Comparison of ENCODE assay signal across 8 cellular contexts in the genomic region with DNA sequence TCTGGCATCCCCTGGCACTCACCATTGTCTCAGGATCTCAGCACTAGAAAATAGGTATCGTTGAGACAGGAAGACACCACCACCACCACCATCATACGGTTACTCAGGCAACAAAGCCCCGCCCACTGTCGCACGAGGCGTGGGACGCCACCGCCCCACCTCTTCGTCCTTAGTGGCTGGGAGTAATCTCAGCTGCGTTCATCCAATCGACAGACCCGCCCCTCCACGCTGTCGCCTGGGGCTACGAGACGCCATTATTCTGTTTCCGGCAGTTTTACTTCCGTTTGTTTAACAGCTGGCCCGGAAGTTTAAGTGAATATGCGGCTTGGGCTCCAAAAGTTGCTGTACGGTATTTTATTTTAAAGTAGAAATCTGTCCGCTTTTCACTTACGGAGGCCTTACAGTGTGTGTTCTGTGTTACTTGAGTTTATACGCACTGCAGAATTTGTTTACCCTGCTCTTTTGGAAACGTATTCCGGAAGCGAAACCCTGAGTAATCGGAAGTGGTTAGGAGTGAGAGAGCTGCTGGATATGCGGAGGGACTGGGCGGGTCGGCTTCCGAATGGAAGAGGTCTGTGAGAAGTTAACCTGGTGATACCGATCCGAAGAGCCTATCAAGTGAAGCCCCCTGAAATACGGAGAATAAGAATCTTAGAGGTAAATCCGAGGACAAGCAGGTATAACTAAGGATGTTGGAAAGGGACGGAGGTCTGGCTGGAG. TPM values are rescaled to one million over a fixed set of nuclear protein-coding genes. Genes with fewer than 3 reads are reported as not detected.
DNase-seq lines count a peak whose midpoint lies in the region; ATAC-seq and TF ChIP-seq lines count a peak whose summit lies in the region.

A gene with protein sequence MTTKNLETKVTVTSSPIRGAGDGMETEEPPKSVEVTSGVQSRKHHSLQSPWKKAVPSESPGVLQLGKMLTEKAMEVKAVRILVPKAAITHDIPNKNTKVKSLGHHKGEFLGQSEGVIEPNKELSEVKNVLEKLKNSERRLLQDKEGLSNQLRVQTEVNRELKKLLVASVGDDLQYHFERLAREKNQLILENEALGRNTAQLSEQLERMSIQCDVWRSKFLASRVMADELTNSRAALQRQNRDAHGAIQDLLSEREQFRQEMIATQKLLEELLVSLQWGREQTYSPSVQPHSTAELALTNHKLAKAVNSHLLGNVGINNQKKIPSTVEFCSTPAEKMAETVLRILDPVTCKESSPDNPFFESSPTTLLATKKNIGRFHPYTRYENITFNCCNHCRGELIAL (plus strand): TSS at position 510 of the 720 bp plus-strand sequence. CDS start 1,328 bp downstream, outside the sequence.
A gene with protein sequence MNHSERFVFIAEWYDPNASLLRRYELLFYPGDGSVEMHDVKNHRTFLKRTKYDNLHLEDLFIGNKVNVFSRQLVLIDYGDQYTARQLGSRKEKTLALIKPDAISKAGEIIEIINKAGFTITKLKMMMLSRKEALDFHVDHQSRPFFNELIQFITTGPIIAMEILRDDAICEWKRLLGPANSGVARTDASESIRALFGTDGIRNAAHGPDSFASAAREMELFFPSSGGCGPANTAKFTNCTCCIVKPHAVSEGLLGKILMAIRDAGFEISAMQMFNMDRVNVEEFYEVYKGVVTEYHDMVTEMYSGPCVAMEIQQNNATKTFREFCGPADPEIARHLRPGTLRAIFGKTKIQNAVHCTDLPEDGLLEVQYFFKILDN (minus strand): TSS at position 112 of the 720 bp plus-strand sequence. CDS start 87 bp downstream, at position 25.

- no peak for TF ChIP-seq RAD21 in Ishikawa (IDR thresholded peaks at IDR 0.05; ENCODE audit: low read depth)

- H3K9me3 ChIP-seq in esophagus (ENCODE audit: control insufficient read depth in 2 of 2, insufficient read depth in 1 of 2, low read depth in 1 of 2, low read length in 1 of 2), result no peaks in the 10 kb centered on the region
- H3K9me3 ChIP-seq in mucosa of rectum (ENCODE audit: control insufficient read depth in 2 of 2, low read length in 2 of 2), result no peaks in the 10 kb centered on the region

- no peaks in the 10 kb centered on the region for H3K4me1 ChIP-seq in esophagus (ENCODE audit: control insufficient read depth in 2 of 2, insufficient read depth in 2 of 2, low read length in 1 of 2)
- H3K4me1 ChIP-seq in mucosa of rectum (ENCODE audit: control insufficient read depth in 2 of 2, insufficient read depth in 2 of 2, low read length in 2 of 2), result peaks cover 6 to 13% of the 10 kb centered on the region in 2 donors

- H3K9ac ChIP-seq in mucosa of rectum (ENCODE audit: low read depth in 1 of 2, low read length in 2 of 2), result peak within 1 kb of the TSS; percentile 78 to 89

- no peaks in the 10 kb centered on the region for H3K27me3 ChIP-seq in esophagus (ENCODE audit: control insufficient read depth in 1 of 2, insufficient read depth in 2 of 2, low read length in 2 of 2)
- no peaks in the 10 kb centered on the region for H3K27me3 ChIP-seq in mucosa of rectum (ENCODE audit: control insufficient read depth in 2 of 2, insufficient read depth in 2 of 2, low read length in 2 of 2)

- peak; percentile 97 for ATAC-seq in GM21576 (IDR thresholded peaks at IDR 0.05; ENCODE audit: unreplicated experiment)

- WGBS in esophagus, 2 donors, result 0% methylated on average over 37 of the region's 37 CpGs

- H3K4me3 ChIP-seq in esophagus (ENCODE audit: low read depth in 1 of 2, low read length in 2 of 2) (peak within 1 kb of the TSS; percentile 75 to 97), mucosa of rectum (ENCODE audit: low read length in 2 of 2) (peak within 1 kb of the TSS; percentile 98 to 100)

- no peak for TF ChIP-seq EP300 in Ishikawa (IDR thresholded peaks at IDR 0.05; ENCODE audit: borderline replicate concordance)

- DNase-seq in DMS 273 treated with DMSO at 0.1 percent for 48 hours (lab: John Stamatoyannopoulos, UW) (peak; percentile 96), OCI-M2 (lab: John Stamatoyannopoulos, UW; ENCODE audit: unreplicated experiment) (peak; percentile 69), activated T-cell treated with anti-CD3 and anti-CD28 coated beads for 4 hours (peak; percentile 98)
- peak; percentile 98 for DNase-seq in stimulated activated CD8-positive, alpha-beta memory T cell treated with anti-CD3 and anti-CD28 coated beads, Interleukin-4, amount 100 ng/mL, for 48 hours

- H3K36me3 ChIP-seq in esophagus (ENCODE audit: control insufficient read depth in 2 of 2, insufficient read depth in 2 of 2, low read length in 1 of 2), result peaks cover 0 to 4% of the 10 kb centered on the region in 2 donors
- H3K36me3 ChIP-seq in mucosa of rectum (ENCODE audit: control insufficient read depth in 2 of 2, insufficient read depth in 2 of 2, low read length in 2 of 2), result peaks cover 10 to 16% of the 10 kb centered on the region in 2 donors

- H3K27ac ChIP-seq in esophagus (ENCODE audit: low read depth in 2 of 2, low read length in 1 of 2), result peak within 1 kb of the TSS; percentile 90 to 91
- peak within 1 kb of the TSS; percentile 81 to 89 for H3K27ac ChIP-seq in mucosa of rectum (ENCODE audit: low read depth in 2 of 2, low read length in 2 of 2)

TF ChIP-seq in Ishikawa, 13 proteins besides CTCF, POLR2A, EP300 and RAD21:
- peak; percentile 34; the same call in 1 of the 2 replicates for TF ChIP-seq NFIC (IDR thresholded peaks at IDR 0.05)
- TF ChIP-seq YY1 (IDR thresholded peaks at IDR 0.05; ENCODE audit: low read depth), result peak; percentile 81
- TF ChIP-seq, protein P1, sequence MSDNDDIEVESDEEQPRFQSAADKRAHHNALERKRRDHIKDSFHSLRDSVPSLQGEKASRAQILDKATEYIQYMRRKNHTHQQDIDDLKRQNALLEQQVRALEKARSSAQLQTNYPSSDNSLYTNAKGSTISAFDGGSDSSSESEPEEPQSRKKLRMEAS (IDR thresholded peaks at IDR 0.05), result peak; percentile 74
- peak; percentile 48; the same call in 1 of the 2 replicates for TF ChIP-seq CREB1 (IDR thresholded peaks at IDR 0.05; ENCODE audit: low read depth)
- 0 out of 2 replicates have a peak, but pooled peaks have one; percentile 38 for TF ChIP-seq TCF12 (IDR thresholded peaks at IDR 0.05; ENCODE audit: low read depth)
- TF ChIP-seq CEBPB (IDR thresholded peaks at IDR 0.05), result 0 out of 2 replicates have a peak, but pooled peaks have one; percentile 8
- TF ChIP-seq FOXM1 (IDR thresholded peaks at IDR 0.05; ENCODE audit: borderline replicate concordance, low read depth), result 0 out of 2 replicates have a peak, but pooled peaks have one; percentile 20
- TF ChIP-seq, protein P2, sequence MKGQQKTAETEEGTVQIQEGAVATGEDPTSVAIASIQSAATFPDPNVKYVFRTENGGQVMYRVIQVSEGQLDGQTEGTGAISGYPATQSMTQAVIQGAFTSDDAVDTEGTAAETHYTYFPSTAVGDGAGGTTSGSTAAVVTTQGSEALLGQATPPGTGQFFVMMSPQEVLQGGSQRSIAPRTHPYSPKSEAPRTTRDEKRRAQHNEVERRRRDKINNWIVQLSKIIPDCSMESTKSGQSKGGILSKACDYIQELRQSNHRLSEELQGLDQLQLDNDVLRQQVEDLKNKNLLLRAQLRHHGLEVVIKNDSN (IDR thresholded peaks at IDR 0.05), result no peak
- TF ChIP-seq TAF1 (IDR thresholded peaks at IDR 0.05; ENCODE audit: low read depth), result peak; percentile 71; the same call in 1 of the 2 replicates
- TF ChIP-seq, protein P3, sequence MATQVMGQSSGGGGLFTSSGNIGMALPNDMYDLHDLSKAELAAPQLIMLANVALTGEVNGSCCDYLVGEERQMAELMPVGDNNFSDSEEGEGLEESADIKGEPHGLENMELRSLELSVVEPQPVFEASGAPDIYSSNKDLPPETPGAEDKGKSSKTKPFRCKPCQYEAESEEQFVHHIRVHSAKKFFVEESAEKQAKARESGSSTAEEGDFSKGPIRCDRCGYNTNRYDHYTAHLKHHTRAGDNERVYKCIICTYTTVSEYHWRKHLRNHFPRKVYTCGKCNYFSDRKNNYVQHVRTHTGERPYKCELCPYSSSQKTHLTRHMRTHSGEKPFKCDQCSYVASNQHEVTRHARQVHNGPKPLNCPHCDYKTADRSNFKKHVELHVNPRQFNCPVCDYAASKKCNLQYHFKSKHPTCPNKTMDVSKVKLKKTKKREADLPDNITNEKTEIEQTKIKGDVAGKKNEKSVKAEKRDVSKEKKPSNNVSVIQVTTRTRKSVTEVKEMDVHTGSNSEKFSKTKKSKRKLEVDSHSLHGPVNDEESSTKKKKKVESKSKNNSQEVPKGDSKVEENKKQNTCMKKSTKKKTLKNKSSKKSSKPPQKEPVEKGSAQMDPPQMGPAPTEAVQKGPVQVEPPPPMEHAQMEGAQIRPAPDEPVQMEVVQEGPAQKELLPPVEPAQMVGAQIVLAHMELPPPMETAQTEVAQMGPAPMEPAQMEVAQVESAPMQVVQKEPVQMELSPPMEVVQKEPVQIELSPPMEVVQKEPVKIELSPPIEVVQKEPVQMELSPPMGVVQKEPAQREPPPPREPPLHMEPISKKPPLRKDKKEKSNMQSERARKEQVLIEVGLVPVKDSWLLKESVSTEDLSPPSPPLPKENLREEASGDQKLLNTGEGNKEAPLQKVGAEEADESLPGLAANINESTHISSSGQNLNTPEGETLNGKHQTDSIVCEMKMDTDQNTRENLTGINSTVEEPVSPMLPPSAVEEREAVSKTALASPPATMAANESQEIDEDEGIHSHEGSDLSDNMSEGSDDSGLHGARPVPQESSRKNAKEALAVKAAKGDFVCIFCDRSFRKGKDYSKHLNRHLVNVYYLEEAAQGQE (IDR thresholded peaks at IDR 0.05; ENCODE audit: low read depth), result no peak
- no peak for TF ChIP-seq ZBTB7A (IDR thresholded peaks at IDR 0.05; ENCODE audit: low read depth)

RNA-seq across cellular contexts. Expression of the first gene that starts in this region (rescaled TPM):
- 10 to 100 TPM; 20.4 to 22.0 TPM for polyA plus RNA-seq in esophagus

RNA-seq across cellular contexts. Expression of the second gene that starts in this region (rescaled TPM):
- 1 to 10 TPM; 2.0 to 5.6 TPM for polyA plus RNA-seq in esophagus

Comparison
In these comparisons a context has a peak if more than half of its experiments do, and no peak if none do; other contexts are left out.
1. Peak in every context shown above with its lines: DNase-seq, ATAC-seq, H3K4me3 ChIP-seq and H3K27ac ChIP-seq.